31 cellular contexts compared by ENCODE assay signal in genomic region chr12:117497407-117497806, GRCh38.
"Had no signal": no experiment of that assay in that cellular context is flagged by ENCODE, and none has a peak within 500 bp of the region (broad histone marks: within the 10 kb centered on the region; RNA-seq: fewer than 3 reads in every experiment).

No MANE protein-coding gene starts in this region.

- H3K9me3 Mint-ChIP-seq: activated CD4-positive, alpha-beta memory T cell treated with anti-CD3 and anti-CD28 coated beads, Interleukin-2, amount 10 ng/mL, durations not matched to agents 7 days and 5 days; activated CD4-positive, alpha-beta T cell treated with anti-CD3 and anti-CD28 coated beads, Interleukin-2, amount 10 ng/mL, durations not matched to agents 24 days and 14 days; activated T-cell treated with anti-CD3 and anti-CD28 coated beads, Interleukin-2, amount 50 U/mL, for 24 hours; activated T-cell treated with anti-CD3 and anti-CD28 coated beads, Interleukin-2, amount 50 U/mL, for 72 hours; T-helper 2 cell treated with Interferon-gamma antibody and Interleukin-4, amounts not matched to agents 5 μg/mL and 100 μg/mL, for 36 hours had no signal

- H3K4me3 Mint-ChIP-seq: activated CD4-positive, alpha-beta memory T cell treated with anti-CD3 and anti-CD28 coated beads, Interleukin-2, amount 10 ng/mL, durations not matched to agents 7 days and 5 days; activated CD4-positive, alpha-beta T cell treated with anti-CD3 and anti-CD28 coated beads for 36 hours; activated CD4-positive, alpha-beta T cell treated with anti-CD3 and anti-CD28 coated beads, Interleukin-2, amount 10 ng/mL, durations not matched to agents 24 days and 14 days; activated naive CD4-positive, alpha-beta T cell treated with anti-CD3 and anti-CD28 coated beads, Interleukin-2, amount 10 ng/mL, durations not matched to agents 7 days and 5 days; activated naive CD8-positive, alpha-beta T cell treated with anti-CD3 and anti-CD28 coated beads, Interleukin-2, amount 10 ng/mL, durations not matched to agents 7 days and 5 days; activated T-cell treated with anti-CD3 and anti-CD28 coated beads, Interleukin-2, amount 50 U/mL, for 24 hours; activated T-cell treated with anti-CD3 and anti-CD28 coated beads, Interleukin-2, amount 50 U/mL, for 72 hours; brain; T-helper 17 cell; T-helper 2 cell treated with Interferon-gamma antibody and Interleukin-4, amounts not matched to agents 5 μg/mL and 100 μg/mL, for 36 hours had no signal

- DNase-seq: activated CD4-positive, alpha-beta memory T cell treated with anti-CD3 and anti-CD28 coated beads, Interleukin-2, amount 10 ng/mL, durations not matched to agents 7 days and 5 days; activated CD4-positive, alpha-beta T cell treated with anti-CD3 and anti-CD28 coated beads for 36 hours; activated CD4-positive, alpha-beta T cell treated with anti-CD3 and anti-CD28 coated beads, Interleukin-2, amount 10 ng/mL, durations not matched to agents 24 days and 14 days; activated CD4-positive, alpha-beta T cell treated with anti-CD3 and anti-CD28 coated beads, Interleukin-2, amount 50 U/mL, for 4 hours; activated CD4-positive, CD25-positive, alpha-beta regulatory T cell; activated CD4-positive, CD25-positive, alpha-beta regulatory T cell treated with anti-CD3 and anti-CD28 coated beads, Interleukin-2, amount 50 U/mL, for 72 hours; activated CD8-positive, alpha-beta memory T cell treated with anti-CD3 and anti-CD28 coated beads, Interleukin-2, amount 50 U/mL, for 48 hours; activated gamma-delta T cell; activated naive CD4-positive, alpha-beta T cell; activated naive CD4-positive, alpha-beta T cell treated with anti-CD3 and anti-CD28 coated beads, Interleukin-2, amount 10 ng/mL, durations not matched to agents 7 days and 5 days; activated naive CD8-positive, alpha-beta T cell treated with anti-CD3 and anti-CD28 coated beads, Interleukin-2, amount 10 ng/mL, durations not matched to agents 7 days and 5 days; activated T-cell treated with anti-CD3 and anti-CD28 coated beads for 4 hours; activated T-cell treated with anti-CD3 and anti-CD28 coated beads, Interleukin-2, amount 50 U/mL, for 24 hours; activated T-cell treated with anti-CD3 and anti-CD28 coated beads, Interleukin-2, amount 50 U/mL, for 72 hours; central memory CD4-positive, alpha-beta T cell; cerebellar nuclear complex; colonic mucosa; effector CD8-positive, alpha-beta T cell; esophagus squamous epithelium; foreskin melanocyte; T-helper 1 cell; T-helper 17 cell; T1000 had no signal

- H3K27ac Mint-ChIP-seq: activated CD4-positive, alpha-beta memory T cell treated with anti-CD3 and anti-CD28 coated beads, Interleukin-2, amount 10 ng/mL, durations not matched to agents 7 days and 5 days; activated CD4-positive, alpha-beta T cell treated with anti-CD3 and anti-CD28 coated beads for 36 hours; activated CD4-positive, alpha-beta T cell treated with anti-CD3 and anti-CD28 coated beads, Interleukin-2, amount 10 ng/mL, durations not matched to agents 24 days and 14 days; activated naive CD4-positive, alpha-beta T cell treated with anti-CD3 and anti-CD28 coated beads, Interleukin-2, amount 10 ng/mL, durations not matched to agents 7 days and 5 days; activated naive CD4-positive, alpha-beta T cell treated with anti-CD3 and anti-CD28 coated beads, Interleukin-2, amount 50 U/mL, for 72 hours; activated naive CD8-positive, alpha-beta T cell treated with anti-CD3 and anti-CD28 coated beads, Interleukin-2, amount 10 ng/mL, durations not matched to agents 7 days and 5 days; activated T-cell treated with anti-CD3 and anti-CD28 coated beads, Interleukin-2, amount 50 U/mL, for 24 hours; activated T-cell treated with anti-CD3 and anti-CD28 coated beads, Interleukin-2, amount 50 U/mL, for 72 hours; brain; T-helper 17 cell; T-helper 2 cell treated with Interferon-gamma antibody and Interleukin-4, amounts not matched to agents 5 μg/mL and 100 μg/mL, for 36 hours had no signal

- H3K4me1 Mint-ChIP-seq: activated CD4-positive, alpha-beta memory T cell treated with anti-CD3 and anti-CD28 coated beads, Interleukin-2, amount 10 ng/mL, durations not matched to agents 7 days and 5 days; activated CD4-positive, alpha-beta T cell treated with anti-CD3 and anti-CD28 coated beads for 36 hours; activated CD4-positive, alpha-beta T cell treated with anti-CD3 and anti-CD28 coated beads, Interleukin-2, amount 10 ng/mL, durations not matched to agents 24 days and 14 days; activated naive CD4-positive, alpha-beta T cell treated with anti-CD3 and anti-CD28 coated beads, Interleukin-2, amount 10 ng/mL, durations not matched to agents 7 days and 5 days; activated naive CD8-positive, alpha-beta T cell treated with anti-CD3 and anti-CD28 coated beads, Interleukin-2, amount 10 ng/mL, durations not matched to agents 7 days and 5 days; T-helper 17 cell had no signal

- H3K36me3 Mint-ChIP-seq: activated naive CD4-positive, alpha-beta T cell treated with anti-CD3 and anti-CD28 coated beads, Interleukin-2, amount 10 ng/mL, durations not matched to agents 7 days and 5 days; activated naive CD4-positive, alpha-beta T cell treated with anti-CD3 and anti-CD28 coated beads, Interleukin-2, amount 50 U/mL, for 72 hours; activated naive CD8-positive, alpha-beta T cell treated with anti-CD3 and anti-CD28 coated beads, Interleukin-2, amount 10 ng/mL, durations not matched to agents 7 days and 5 days; brain had no signal

- H3K4me3 ChIP-seq: ascending aorta, breast epithelium, cardiac muscle cell, colonic mucosa, esophagus squamous epithelium, gastroesophageal sphincter had no signal

- H3K27ac ChIP-seq: ascending aorta, breast epithelium, cardiac muscle cell, colonic mucosa, epithelial cell of prostate, esophagus squamous epithelium, gastroesophageal sphincter had no signal

- H3K36me3 ChIP-seq: ascending aorta, breast epithelium, cardiac muscle cell, colonic mucosa, esophagus squamous epithelium, gastroesophageal sphincter had no signal

- H3K9me3 ChIP-seq: ascending aorta, breast epithelium, colonic mucosa, esophagus squamous epithelium, gastroesophageal sphincter had no signal

- H3K4me1 ChIP-seq: ascending aorta, breast epithelium, colonic mucosa, gastroesophageal sphincter had no signal

- ATAC-seq: activated CD4-positive, alpha-beta T cell treated with anti-CD3 and anti-CD28 coated beads for 36 hours; activated naive CD4-positive, alpha-beta T cell treated with anti-CD3 and anti-CD28 coated beads, Interleukin-2, amount 50 U/mL, for 72 hours; activated T-cell treated with anti-CD3 and anti-CD28 coated beads, Interleukin-2, amount 50 U/mL, for 72 hours; gastroesophageal sphincter; T-helper 17 cell had no signal

- H3K27me3 Mint-ChIP-seq: activated CD4-positive, alpha-beta memory T cell treated with anti-CD3 and anti-CD28 coated beads, Interleukin-2, amount 10 ng/mL, durations not matched to agents 7 days and 5 days; activated CD4-positive, alpha-beta T cell treated with anti-CD3 and anti-CD28 coated beads for 36 hours; activated CD4-positive, alpha-beta T cell treated with anti-CD3 and anti-CD28 coated beads, Interleukin-2, amount 10 ng/mL, durations not matched to agents 24 days and 14 days; activated naive CD4-positive, alpha-beta T cell treated with anti-CD3 and anti-CD28 coated beads, Interleukin-2, amount 10 ng/mL, durations not matched to agents 7 days and 5 days; activated naive CD8-positive, alpha-beta T cell treated with anti-CD3 and anti-CD28 coated beads, Interleukin-2, amount 10 ng/mL, durations not matched to agents 7 days and 5 days; activated T-cell treated with anti-CD3 and anti-CD28 coated beads, Interleukin-2, amount 50 U/mL, for 24 hours; T-helper 17 cell had no signal
